In the genomic region with DNA sequence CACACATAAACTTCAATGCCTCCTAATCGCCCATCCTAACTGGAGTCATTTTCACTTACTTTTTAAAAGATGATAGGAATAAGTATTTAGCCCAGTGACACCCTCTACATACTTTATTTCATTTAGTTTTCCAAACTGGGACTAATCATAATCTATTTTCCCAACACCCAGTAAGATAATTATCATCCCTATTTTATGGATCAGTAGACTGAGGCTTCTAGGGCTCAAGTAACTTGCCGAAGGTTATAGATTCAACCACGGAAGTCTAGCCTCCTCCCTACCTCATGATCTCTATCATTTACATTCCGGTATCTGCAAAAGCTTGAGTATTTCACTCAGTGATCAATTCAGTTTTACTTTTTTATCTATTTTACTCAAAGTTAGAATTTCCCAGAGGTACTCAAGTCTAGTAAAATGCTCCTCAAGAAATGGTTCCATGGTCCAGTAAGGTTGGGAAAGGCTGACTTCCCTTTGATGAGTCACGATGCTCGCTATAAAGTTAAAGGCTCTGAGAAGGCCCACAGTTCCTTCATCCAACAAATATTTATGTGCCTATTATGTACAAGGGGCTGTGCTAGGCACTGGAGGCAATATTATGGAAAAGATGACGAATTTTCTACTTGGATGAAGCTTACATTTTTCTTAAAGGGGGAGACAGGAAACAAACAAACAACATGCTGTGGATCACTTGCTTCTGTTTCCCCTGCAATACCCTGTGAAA, we compare ENCODE assay signal across 20 cellular contexts.
"Had no signal": no experiment of that assay in that cellular context is flagged by ENCODE, and none has a peak within 500 bp of the region (broad histone marks: within the 10 kb centered on the region; RNA-seq: fewer than 3 reads in every experiment).

No MANE protein-coding gene starts in this region.

- H3K9me3 Mint-ChIP-seq: endodermal cell had no signal

- H3K36me3 Mint-ChIP-seq: natural killer cell had no signal

- H3K4me1 ChIP-seq: esophagus squamous epithelium, heart left ventricle, psoas muscle had no signal

- H3K4me1 Mint-ChIP-seq: activated CD4-positive, alpha-beta memory T cell treated with anti-CD3 and anti-CD28 coated beads, Interleukin-2, amount 10 ng/mL, durations not matched to agents 7 days and 5 days; activated CD4-positive, alpha-beta T cell treated with anti-CD3 and anti-CD28 coated beads, Interleukin-2, amount 10 ng/mL, durations not matched to agents 24 days and 14 days; activated naive CD8-positive, alpha-beta T cell treated with anti-CD3 and anti-CD28 coated beads, Interleukin-2, amount 50 U/mL, for 24 hours; natural killer cell had no signal

- DNase-seq: activated CD4-positive, alpha-beta memory T cell treated with anti-CD3 and anti-CD28 coated beads, Interleukin-2, amount 10 ng/mL, durations not matched to agents 7 days and 5 days; activated CD4-positive, alpha-beta T cell treated with anti-CD3 and anti-CD28 coated beads, Interleukin-2, amount 10 ng/mL, durations not matched to agents 24 days and 14 days; activated effector memory CD4-positive, alpha-beta T cell treated with anti-CD3 and anti-CD28 coated beads, Interleukin-2, amount 50 U/mL, for 16 hours; activated naive CD4-positive, alpha-beta T cell treated with anti-CD3 and anti-CD28 coated beads, Interleukin-2, amount 50 U/mL, for 16 hours; activated naive CD8-positive, alpha-beta T cell treated with anti-CD3 and anti-CD28 coated beads, Interleukin-2, amount 50 U/mL, for 24 hours; cerebellar nuclear complex; endodermal cell; esophagus squamous epithelium; heart left ventricle; natural killer cell; psoas muscle; right cardiac atrium; stimulated activated CD4-positive, alpha-beta T cell treated with anti-CD3 and anti-CD28 coated beads, Interleukin-12 subunit alpha, Interleukin-12 subunit beta, amount 100 ng/mL, for 4 hours; stimulated activated CD4-positive, alpha-beta T cell treated with anti-CD3 and anti-CD28 coated beads, Interleukin-4, amount 100 ng/mL, for 4 hours; stimulated activated naive CD8-positive, alpha-beta T cell treated with anti-CD3 and anti-CD28 coated beads, Interleukin-15, Interleukin-2, amounts not matched to agents 100 U/mL and 50 U/mL, for 24 hours; T1000 had no signal

- H3K27ac ChIP-seq: coronary artery, esophagus squamous epithelium, heart left ventricle, psoas muscle had no signal

- H3K36me3 ChIP-seq: esophagus squamous epithelium, heart left ventricle had no signal

- H3K27me3 Mint-ChIP-seq: activated CD4-positive, alpha-beta memory T cell treated with anti-CD3 and anti-CD28 coated beads, Interleukin-2, amount 10 ng/mL, durations not matched to agents 7 days and 5 days; activated CD4-positive, alpha-beta T cell treated with anti-CD3 and anti-CD28 coated beads, Interleukin-2, amount 10 ng/mL, durations not matched to agents 24 days and 14 days; activated naive CD8-positive, alpha-beta T cell treated with anti-CD3 and anti-CD28 coated beads, Interleukin-2, amount 50 U/mL, for 24 hours had no signal

- H3K9me3 ChIP-seq: esophagus squamous epithelium, heart left ventricle, psoas muscle had no signal

- H3K4me3 Mint-ChIP-seq: activated CD4-positive, alpha-beta memory T cell treated with anti-CD3 and anti-CD28 coated beads, Interleukin-2, amount 10 ng/mL, durations not matched to agents 7 days and 5 days; activated CD4-positive, alpha-beta T cell treated with anti-CD3 and anti-CD28 coated beads, Interleukin-2, amount 10 ng/mL, durations not matched to agents 24 days and 14 days; activated naive CD8-positive, alpha-beta T cell treated with anti-CD3 and anti-CD28 coated beads, Interleukin-2, amount 50 U/mL, for 24 hours; endodermal cell; mesothelial cell of epicardium; natural killer cell; T-helper 1 cell treated with Interleukin-12 subunit alpha and Interleukin-12 subunit beta and Interleukin-4 antibody, amounts not matched to agents 30 μg/mL and 1 μg/mL, for 36 hours had no signal

- H3K27ac Mint-ChIP-seq: activated CD4-positive, alpha-beta memory T cell treated with anti-CD3 and anti-CD28 coated beads, Interleukin-2, amount 10 ng/mL, durations not matched to agents 7 days and 5 days; activated CD4-positive, alpha-beta T cell treated with anti-CD3 and anti-CD28 coated beads, Interleukin-2, amount 10 ng/mL, durations not matched to agents 24 days and 14 days; activated naive CD8-positive, alpha-beta T cell treated with anti-CD3 and anti-CD28 coated beads, Interleukin-2, amount 50 U/mL, for 24 hours; endodermal cell; mesothelial cell of epicardium; natural killer cell; T-helper 1 cell treated with Interleukin-12 subunit alpha and Interleukin-12 subunit beta and Interleukin-4 antibody, amounts not matched to agents 30 μg/mL and 1 μg/mL, for 36 hours had no signal

- H3K27me3 ChIP-seq: esophagus squamous epithelium, heart left ventricle had no signal

- H3K4me3 ChIP-seq: coronary artery, esophagus squamous epithelium, heart left ventricle, lung, psoas muscle had no signal
